ENCODE assay signal across 1 cellular context in genomic region chr6:10314163-10314955, GRCh38.
TF ChIP-seq lines count a peak whose summit lies in the region.

No MANE protein-coding gene starts in this region.

TF ChIP-seq in K562, 482 proteins besides CTCF, POLR2A, EP300 and RAD21 (continued from another document and continues in another):
- TF ChIP-seq KDM5B (IDR thresholded peaks at IDR 0.05; ENCODE audit: insufficient replicate concordance, low read depth, low read length) (no peak), ETV6 (IDR thresholded peaks at IDR 0.05; ENCODE audit: borderline replicate concordance in 1 of 2, low read depth in 2 of 2, low read length in 1 of 2) (no peak), ETV6 (CRISPR knock-in tag; IDR thresholded peaks at IDR 0.05; ENCODE audit: borderline replicate concordance) (no peak), CREBBP (IDR thresholded peaks at IDR 0.05; ENCODE audit: low read depth, low read length) (no peak), KLF13 (tag; IDR thresholded peaks at IDR 0.05; ENCODE audit: borderline replicate concordance, low read depth) (no peak), XRCC3 (IDR thresholded peaks at IDR 0.05) (no peak), ZZZ3 (IDR thresholded peaks at IDR 0.05) (no peak), ZBTB34 (CRISPR knock-in tag; IDR thresholded peaks at IDR 0.05) (no peak), ADNP (tag; IDR thresholded peaks at IDR 0.05) (no peak), NONO (IDR thresholded peaks at IDR 0.05; ENCODE audit: low read depth in 2 of 2, low read length in 1 of 2) (no peak), ZNF79 (CRISPR knock-in tag; IDR thresholded peaks at IDR 0.05; ENCODE audit: low read depth) (no peak), RBM25 (IDR thresholded peaks at IDR 0.05; ENCODE audit: low read depth, low read length, severe bottlenecking) (no peak), SMC3 (conservative IDR thresholded peaks at IDR 0.05; ENCODE audit: insufficient read depth, low read depth, low read length) (no peak), PTRF (tag; IDR thresholded peaks at IDR 0.05) (peak; percentile 14; the same call in 1 of the 2 replicates), PHF20 (IDR thresholded peaks at IDR 0.05; ENCODE audit: partially characterized antibody) (no peak), BCL6 (CRISPR knock-in tag; IDR thresholded peaks at IDR 0.05) (no peak), MTA2 (IDR thresholded peaks at IDR 0.05; ENCODE audit: low read depth) (no peak), BHLHE40 (IDR thresholded peaks at IDR 0.05; ENCODE audit: low read length) (no peak), CEBPB (tag; IDR thresholded peaks at IDR 0.05) (peak; percentile 76), HCFC1 (IDR thresholded peaks at IDR 0.05; ENCODE audit: low read depth, low read length) (no peak), JUND (IDR thresholded peaks at IDR 0.05; ENCODE audit: borderline replicate concordance, low read depth, low read length) (peak; percentile 75), JUND (tag; IDR thresholded peaks at IDR 0.05; ENCODE audit: borderline replicate concordance, low read depth, low read length) (peak; percentile 86; the same call in 2 of the 3 replicates), KHSRP (IDR thresholded peaks at IDR 0.05) (no peak), CSDE1 (IDR thresholded peaks at IDR 0.05) (peak in 1 of 2 experiments; percentile 41; a peak in 1 of 4 replicates), EZH2 (IDR thresholded peaks at IDR 0.05; ENCODE audit: borderline replicate concordance, low read depth, low read length) (no peak), SP2 (IDR thresholded peaks at IDR 0.05; ENCODE audit: extremely low read depth, low read depth, low read length, poor library complexity, severe bottlenecking) (no peak), TAL1 (IDR thresholded peaks at IDR 0.05) (0 out of 2 replicates have a peak, but pooled peaks have one; percentile 28), MEF2D (tag; conservative IDR thresholded peaks at IDR 0.05; ENCODE audit: low read depth) (peak; percentile 68; the same call in 1 of the 2 replicates), ZNF197 (CRISPR knock-in tag; IDR thresholded peaks at IDR 0.05; ENCODE audit: low read depth) (no peak), RFX1 (IDR thresholded peaks at IDR 0.05) (no peak), GATAD2B (IDR thresholded peaks at IDR 0.05; ENCODE audit: borderline replicate concordance) (peak; percentile 84; the same call in 1 of the 2 replicates), PHF8 (IDR thresholded peaks at IDR 0.05; ENCODE audit: borderline replicate concordance, low read length) (no peak; the same call in 1 of the 2 replicates), KAT8 (IDR thresholded peaks at IDR 0.05; ENCODE audit: low read depth) (peak; percentile 85), TRIM24 (IDR thresholded peaks at IDR 0.05) (peak in 1 of 2 experiments; percentile 10; a peak in 1 of 4 replicates), NELFE (IDR thresholded peaks at IDR 0.05; ENCODE audit: insufficient read depth, insufficient read length) (no peak), GTF2E2 (tag; IDR thresholded peaks at IDR 0.05) (no peak), SMARCA5 (IDR thresholded peaks at IDR 0.05) (no peak), GATA2 (CRISPR knock-in tag; IDR thresholded peaks at IDR 0.05) (peak; percentile 77), ZNF282 (CRISPR knock-in tag; IDR thresholded peaks at IDR 0.05) (no peak), RNF2 (IDR thresholded peaks at IDR 0.05) (peak; percentile 70; the same call in 1 of the 2 replicates), SMARCE1 (IDR thresholded peaks at IDR 0.05) (peak; percentile 79; the same call in 1 of the 2 replicates), ZNF592 (IDR thresholded peaks at IDR 0.05) (peak; percentile 93), CHD1 (IDR thresholded peaks at IDR 0.05; ENCODE audit: low read length) (no peak), MCM2 (IDR thresholded peaks at IDR 0.05; ENCODE audit: low read depth) (no peak), KDM4B (IDR thresholded peaks at IDR 0.05; ENCODE audit: borderline replicate concordance in 2 of 2, low read depth in 1 of 2) (no peak), ZNF780A (CRISPR knock-in tag; IDR thresholded peaks at IDR 0.05) (no peak), MAFG (tag; conservative IDR thresholded peaks at IDR 0.05) (peak; percentile 89), HOXB6 (CRISPR knock-in tag; IDR thresholded peaks at IDR 0.05; ENCODE audit: borderline replicate concordance) (no peak), NKRF (IDR thresholded peaks at IDR 0.05; ENCODE audit: borderline replicate concordance) (no peak), ZC3H4 (CRISPR knock-in tag; IDR thresholded peaks at IDR 0.05; ENCODE audit: borderline replicate concordance) (no peak), ELK1 (CRISPR knock-in tag; IDR thresholded peaks at IDR 0.05) (no peak), FOXA3 (CRISPR knock-in tag; conservative IDR thresholded peaks at IDR 0.05 in 1 of 2, IDR thresholded peaks at IDR 0.05 in 1 of 2) (peak in 1 of 2 experiments; percentile 62; a peak in 2 of 4 replicates), SP1 (CRISPR knock-in tag; IDR thresholded peaks at IDR 0.05) (no peak), ZNF263 (CRISPR knock-in tag; IDR thresholded peaks at IDR 0.05; ENCODE audit: borderline replicate concordance) (no peak)
- TF ChIP-seq, protein P1, sequence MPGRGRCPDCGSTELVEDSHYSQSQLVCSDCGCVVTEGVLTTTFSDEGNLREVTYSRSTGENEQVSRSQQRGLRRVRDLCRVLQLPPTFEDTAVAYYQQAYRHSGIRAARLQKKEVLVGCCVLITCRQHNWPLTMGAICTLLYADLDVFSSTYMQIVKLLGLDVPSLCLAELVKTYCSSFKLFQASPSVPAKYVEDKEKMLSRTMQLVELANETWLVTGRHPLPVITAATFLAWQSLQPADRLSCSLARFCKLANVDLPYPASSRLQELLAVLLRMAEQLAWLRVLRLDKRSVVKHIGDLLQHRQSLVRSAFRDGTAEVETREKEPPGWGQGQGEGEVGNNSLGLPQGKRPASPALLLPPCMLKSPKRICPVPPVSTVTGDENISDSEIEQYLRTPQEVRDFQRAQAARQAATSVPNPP (IDR thresholded peaks at IDR 0.05; ENCODE audit: borderline replicate concordance, insufficient read depth, insufficient read length): no peak
- TF ChIP-seq, protein P2, sequence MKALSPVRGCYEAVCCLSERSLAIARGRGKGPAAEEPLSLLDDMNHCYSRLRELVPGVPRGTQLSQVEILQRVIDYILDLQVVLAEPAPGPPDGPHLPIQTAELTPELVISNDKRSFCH (CRISPR knock-in tag; IDR thresholded peaks at IDR 0.05): no peak
- TF ChIP-seq, protein P2 (tag; IDR thresholded peaks at IDR 0.05): 0 out of 2 replicates have a peak, but pooled peaks have one; percentile 34
- TF ChIP-seq, protein P3, sequence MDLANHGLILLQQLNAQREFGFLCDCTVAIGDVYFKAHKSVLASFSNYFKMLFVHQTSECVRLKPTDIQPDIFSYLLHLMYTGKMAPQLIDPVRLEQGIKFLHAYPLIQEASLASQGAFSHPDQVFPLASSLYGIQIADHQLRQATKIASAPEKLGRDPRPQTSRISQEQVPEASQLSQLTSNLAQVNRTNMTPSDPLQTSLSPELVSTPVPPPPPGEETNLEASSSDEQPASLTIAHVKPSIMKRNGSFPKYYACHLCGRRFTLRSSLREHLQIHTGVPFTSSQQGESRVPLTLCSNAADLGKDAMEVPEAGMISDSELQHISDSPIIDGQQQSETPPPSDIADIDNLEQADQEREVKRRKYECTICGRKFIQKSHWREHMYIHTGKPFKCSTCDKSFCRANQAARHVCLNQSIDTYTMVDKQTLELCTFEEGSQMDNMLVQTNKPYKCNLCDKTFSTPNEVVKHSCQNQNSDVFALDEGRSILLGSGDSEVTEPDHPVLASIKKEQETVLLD (IDR thresholded peaks at IDR 0.05): peak; percentile 68; the same call in 1 of the 2 replicates
- TF ChIP-seq, protein P4, sequence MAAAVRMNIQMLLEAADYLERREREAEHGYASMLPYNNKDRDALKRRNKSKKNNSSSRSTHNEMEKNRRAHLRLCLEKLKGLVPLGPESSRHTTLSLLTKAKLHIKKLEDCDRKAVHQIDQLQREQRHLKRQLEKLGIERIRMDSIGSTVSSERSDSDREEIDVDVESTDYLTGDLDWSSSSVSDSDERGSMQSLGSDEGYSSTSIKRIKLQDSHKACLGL (CRISPR knock-in tag; IDR thresholded peaks at IDR 0.05; ENCODE audit: borderline replicate concordance, poor library complexity, severe bottlenecking): no peak
- TF ChIP-seq, protein P5, sequence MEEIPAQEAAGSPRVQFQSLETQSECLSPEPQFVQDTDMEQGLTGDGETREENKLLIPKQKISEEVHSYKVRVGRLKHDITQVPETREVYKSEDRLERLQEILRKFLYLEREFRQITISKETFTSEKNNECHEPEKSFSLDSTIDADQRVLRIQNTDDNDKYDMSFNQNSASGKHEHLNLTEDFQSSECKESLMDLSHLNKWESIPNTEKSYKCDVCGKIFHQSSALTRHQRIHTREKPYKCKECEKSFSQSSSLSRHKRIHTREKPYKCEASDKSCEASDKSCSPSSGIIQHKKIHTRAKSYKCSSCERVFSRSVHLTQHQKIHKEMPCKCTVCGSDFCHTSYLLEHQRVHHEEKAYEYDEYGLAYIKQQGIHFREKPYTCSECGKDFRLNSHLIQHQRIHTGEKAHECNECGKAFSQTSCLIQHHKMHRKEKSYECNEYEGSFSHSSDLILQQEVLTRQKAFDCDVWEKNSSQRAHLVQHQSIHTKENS (CRISPR knock-in tag; IDR thresholded peaks at IDR 0.05): no peak
- TF ChIP-seq, protein P6, sequence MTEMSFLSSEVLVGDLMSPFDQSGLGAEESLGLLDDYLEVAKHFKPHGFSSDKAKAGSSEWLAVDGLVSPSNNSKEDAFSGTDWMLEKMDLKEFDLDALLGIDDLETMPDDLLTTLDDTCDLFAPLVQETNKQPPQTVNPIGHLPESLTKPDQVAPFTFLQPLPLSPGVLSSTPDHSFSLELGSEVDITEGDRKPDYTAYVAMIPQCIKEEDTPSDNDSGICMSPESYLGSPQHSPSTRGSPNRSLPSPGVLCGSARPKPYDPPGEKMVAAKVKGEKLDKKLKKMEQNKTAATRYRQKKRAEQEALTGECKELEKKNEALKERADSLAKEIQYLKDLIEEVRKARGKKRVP (CRISPR knock-in tag; IDR thresholded peaks at IDR 0.05): peak; percentile 46; the same call in 1 of the 2 replicates
